In genomic region chrX:71432733-71433132, GRCh38 we compare ENCODE assay signal across 24 cellular contexts.
"Had no signal": no experiment of that assay in that cellular context is flagged by ENCODE, and none has a peak within 500 bp of the region (broad histone marks: within the 10 kb centered on the region; RNA-seq: fewer than 3 reads in every experiment).

No MANE protein-coding gene starts in this region.

- FAIRE-seq: RCC 7860 had no signal

- H3K4me1 ChIP-seq: SJSA1 had no signal

- DNase-seq: Karpas-422, KG1, MG63, NCI-H1092, NCI-H1105 treated with DMSO at 0.1 percent for 48 hours, NCI-H1417 treated with DMSO at 0.1 percent for 48 hours, NCI-H146, NCI-H1694 treated with DMSO at 0.1 percent for 48 hours, NCI-H2029, NCI-H2081 treated with DMSO at 0.1 percent for 48 hours, NCI-H2171, NCI-H226, NCI-H446, NCI-H510A, NCI-H524 treated with DMSO at 0.1 percent for 48 hours, NCI-H69, NCI-H774, Right ventricle myocardium superior, RPMI8226, SIG-M5, T-cell had no signal

- H3K9me3 ChIP-seq: MG63, SJSA1 had no signal

- H3K27ac ChIP-seq: SJSA1, SK-N-MC had no signal

- H3K4me3 ChIP-seq: MG63, SJSA1, SK-N-MC had no signal

- H3K27me3 ChIP-seq: MG63, SJSA1 had no signal

- ATAC-seq: T-cell had no signal
